In the genomic region with DNA sequence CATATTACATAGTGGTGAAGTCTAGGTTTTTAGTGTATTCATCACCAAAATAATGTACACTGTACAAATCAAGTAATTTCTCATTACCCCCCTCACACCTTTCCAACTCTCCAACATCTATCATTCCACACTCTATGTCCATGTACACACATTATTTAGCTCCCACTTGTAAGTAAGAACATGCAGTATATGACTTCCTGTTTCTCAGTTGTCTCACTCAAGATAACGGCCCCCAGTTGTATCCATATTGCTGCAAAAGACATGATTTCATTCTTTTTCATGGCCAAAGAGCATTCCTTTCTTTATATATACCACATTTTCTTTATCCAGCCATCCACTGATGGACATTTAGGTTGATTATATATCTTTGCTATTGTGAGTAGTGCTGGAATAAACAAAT, we compare ENCODE assay signal across 21 cellular contexts.
"Had no signal": no experiment of that assay in that cellular context is flagged by ENCODE, and none has a peak within 500 bp of the region (broad histone marks: within the 10 kb centered on the region; RNA-seq: fewer than 3 reads in every experiment).

No MANE protein-coding gene starts in this region.

- H3K4me1 ChIP-seq: colonic mucosa, esophagus muscularis mucosa, gastrocnemius medialis, left lung, neural progenitor cell, parathyroid adenoma, right lobe of liver, testis, tibial artery, upper lobe of right lung, uterus had no signal

- H3K4me2 ChIP-seq: neural progenitor cell had no signal

- ATAC-seq: gastrocnemius medialis; left cardiac atrium; left lung; mucosa of descending colon; naive thymus-derived CD4-positive, alpha-beta T cell; right lobe of liver; stimulated activated memory B cell treated with anti-CD40 and anti-IgM and Interleukin-4, amounts not matched to agents 10 μg/mL and 1 μg/mL and 100 μg/mL, for 72 hours; stimulated activated naive CD8-positive, alpha-beta T cell treated with anti-CD3 and anti-CD28 coated beads, Interleukin-15, Interleukin-2, amounts not matched to agents 100 U/mL and 50 U/mL, for 24 hours; upper lobe of right lung had no signal

- H3K9me3 ChIP-seq: colonic mucosa, esophagus muscularis mucosa, gastrocnemius medialis, left lung, mucosa of descending colon, right lobe of liver, testis, tibial artery, upper lobe of right lung, uterus had no signal

- H3K4me3 ChIP-seq: colonic mucosa, esophagus muscularis mucosa, gastrocnemius medialis, left lung, mucosa of descending colon, neural progenitor cell, right lobe of liver, testis, tibial artery, upper lobe of right lung, uterus had no signal

- DNase-seq: colonic mucosa; effector memory CD4-positive, alpha-beta T cell; gastrocnemius medialis; head of caudate nucleus; left cardiac atrium; left lung; mucosa of descending colon; naive thymus-derived CD4-positive, alpha-beta T cell; right lobe of liver; stimulated activated CD4-positive, alpha-beta T cell treated with anti-CD3 and anti-CD28 coated beads, Interleukin-2, amount 100 ng/mL, for 24 hours; stimulated activated CD4-positive, alpha-beta T cell treated with anti-CD3 and anti-CD28 coated beads, Interleukin-4, amount 100 ng/mL, for 4 hours; stimulated activated naive CD8-positive, alpha-beta T cell treated with anti-CD3 and anti-CD28 coated beads, Interleukin-15, Interleukin-2, amounts not matched to agents 100 U/mL and 50 U/mL, for 24 hours; substantia nigra; testis; tibial artery; upper lobe of right lung; uterus had no signal

- H3K27me3 ChIP-seq: colonic mucosa, esophagus muscularis mucosa, gastrocnemius medialis, left lung, neural progenitor cell, right lobe of liver, testis, tibial artery, upper lobe of right lung, uterus had no signal

- H3K9ac ChIP-seq: neural progenitor cell, parathyroid adenoma had no signal

- H3K36me3 ChIP-seq: colonic mucosa, esophagus muscularis mucosa, gastrocnemius medialis, left lung, right lobe of liver, tibial artery, upper lobe of right lung, uterus had no signal
